Comparison of ENCODE assay signal across 1 cellular context in genomic region chr17:48546187-48546923, GRCh38.
TF ChIP-seq lines count a peak whose summit lies in the region.

No MANE protein-coding gene starts in this region.

TF ChIP-seq in K562, 482 proteins besides CTCF, POLR2A, EP300 and RAD21 (continued from another document):
- TF ChIP-seq MLLT1 (IDR thresholded peaks at IDR 0.05) (peak; percentile 72 to 94), SMARCA5 (IDR thresholded peaks at IDR 0.05) (no peak), KLF6 (CRISPR knock-in tag; IDR thresholded peaks at IDR 0.05; ENCODE audit: borderline replicate concordance) (no peak), BMI1 (IDR thresholded peaks at IDR 0.05; ENCODE audit: low read length) (no peak), GTF2B (IDR thresholded peaks at IDR 0.05; ENCODE audit: extremely low read depth, insufficient read length) (peak; percentile 2), AFF1 (IDR thresholded peaks at IDR 0.05; ENCODE audit: low read depth in 1 of 2, partially characterized antibody in 2 of 2) (peak; percentile 13 to 16), TBL1XR1 (IDR thresholded peaks at IDR 0.05; ENCODE audit: low read length in 2 of 2) (peak in 1 of 2 experiments; percentile 14; a peak in 1 of 4 replicates), ZNF740 (CRISPR knock-in tag; IDR thresholded peaks at IDR 0.05) (0 out of 2 replicates have a peak, but pooled peaks have one; percentile 42), ZNF740 (tag; IDR thresholded peaks at IDR 0.05) (peak in 1 of 2 experiments; percentile 41; a peak in 1 of 4 replicates), ID3 (CRISPR knock-in tag; IDR thresholded peaks at IDR 0.05) (no peak), ID3 (tag; IDR thresholded peaks at IDR 0.05) (no peak), GABPB1 (CRISPR knock-in tag; IDR thresholded peaks at IDR 0.05) (no peak), ZBTB5 (IDR thresholded peaks at IDR 0.05) (no peak), HSF4 (CRISPR knock-in tag; IDR thresholded peaks at IDR 0.05; ENCODE audit: borderline replicate concordance) (no peak), SMAD4 (CRISPR knock-in tag; conservative IDR thresholded peaks at IDR 0.05) (peak; percentile 10; the same call in 1 of the 2 replicates), PBX2 (CRISPR knock-in tag; IDR thresholded peaks at IDR 0.05; ENCODE audit: low read depth) (peak; percentile 87), PBX2 (tag; conservative IDR thresholded peaks at IDR 0.05; ENCODE audit: low read depth) (peak; percentile 96), ZBTB11 (CRISPR knock-in tag; IDR thresholded peaks at IDR 0.05) (0 out of 6 replicates have a peak, but pooled peaks of 1 of the 3 experiments have one; percentile 35), RBFOX2 (IDR thresholded peaks at IDR 0.05; ENCODE audit: low read depth, low read length) (peak; percentile 60), ZSCAN29 (IDR thresholded peaks at IDR 0.05) (0 out of 2 replicates have a peak, but pooled peaks have one; percentile 19), ELF4 (CRISPR knock-in tag; IDR thresholded peaks at IDR 0.05) (no peak), TAF7 (tag; IDR thresholded peaks at IDR 0.05) (0 out of 2 replicates have a peak, but pooled peaks have one; percentile 32), PKNOX1 (IDR thresholded peaks at IDR 0.05) (peak; percentile 97), ETV1 (tag; conservative IDR thresholded peaks at IDR 0.05; ENCODE audit: low read depth) (peak; percentile 29; the same call in 1 of the 2 replicates), CCAR2 (IDR thresholded peaks at IDR 0.05; ENCODE audit: low read depth, low read length) (no peak)
